Comparison of ENCODE assay signal across 17 cellular contexts in the genomic region with DNA sequence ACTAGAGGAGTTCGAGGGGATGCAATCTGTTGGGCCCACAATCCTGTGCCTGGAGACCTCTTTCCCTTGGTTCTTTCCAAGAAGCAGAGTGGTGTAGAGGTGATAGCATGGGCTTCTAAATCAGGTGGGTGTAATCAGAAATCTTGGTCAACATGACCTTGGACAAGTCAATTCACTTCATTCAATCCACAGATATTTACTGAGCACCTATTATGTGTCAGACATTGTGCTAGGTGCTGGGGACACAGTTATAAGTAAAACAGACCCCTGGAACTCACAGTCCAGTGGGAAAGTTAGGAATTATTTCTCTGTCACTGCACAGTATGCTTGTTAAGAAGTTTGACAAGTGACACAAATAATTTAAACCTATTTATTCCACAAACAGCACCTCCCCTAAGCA. TPM values are rescaled to one million over a fixed set of nuclear protein-coding genes. Genes with fewer than 3 reads are reported as not detected.
DNase-seq lines count a peak whose midpoint lies in the region; ATAC-seq and TF ChIP-seq lines count a peak whose summit lies in the region.
"Had no signal": no experiment of that assay in that cellular context is flagged by ENCODE, and none has a peak within 500 bp of the region (broad histone marks: within the 10 kb centered on the region; RNA-seq: fewer than 3 reads in every experiment).

No MANE protein-coding gene starts in this region.

- no peaks in the 10 kb centered on the region for H3K36me3 Mint-ChIP-seq in CD4-positive, alpha-beta T cell (ENCODE audit: low read depth)
- H3K36me3 Mint-ChIP-seq in activated CD8-positive, alpha-beta T cell treated with anti-CD3 and anti-CD28 coated beads for 36 hours (ENCODE audit: low read depth): peaks cover 11% of the 10 kb centered on the region

- DNase-seq in CD4-positive, alpha-beta T cell: no peak
- no peak for DNase-seq in activated CD8-positive, alpha-beta T cell treated with anti-CD3 and anti-CD28 coated beads for 36 hours
- DNase-seq in erythroblast (lab: John Stamatoyannopoulos, UW): peak; percentile 44 to 66
- DNase-seq in NCI-H128 (lab: John Stamatoyannopoulos, UW; ENCODE audit: unreplicated experiment): no peak
- no peak for DNase-seq in kidney tubule cell (ENCODE audit: low spot score)
- no peak for DNase-seq in SKM-1 (lab: John Stamatoyannopoulos, UW; ENCODE audit: unreplicated experiment)
- DNase-seq in NCI-H2227 (lab: John Stamatoyannopoulos, UW; ENCODE audit: unreplicated experiment): no peak
- DNase-seq: DMS79, NCI-H2029 treated with DMSO at 0.1 percent for 48 hours, NCI-H69, trophoblast cell had no signal

- peaks cover 9% of the 10 kb centered on the region for H4K20me1 ChIP-seq in BLaER1

- POLR2A ChIA-PET in CD4-positive, alpha-beta T cell (lab: Charles Lee): interaction anchor here (0.7 to 2.5 kb wide), 6 partner anchors 11 to 85 kb away, joined by 3 to 19 read pairs (median 3); a partner anchor contains a TSS
- POLR2A ChIA-PET in activated CD8-positive, alpha-beta T cell treated with anti-CD3 and anti-CD28 coated beads for 36 hours (lab: Charles Lee): interaction anchor here (1.0 to 1.9 kb wide), 4 partner anchors 10 to 27 kb away, joined by 3 to 11 read pairs (median 3); a partner anchor contains a TSS

- H3K27me3 Mint-ChIP-seq in CD4-positive, alpha-beta T cell: no peaks in the 10 kb centered on the region
- H3K27me3 Mint-ChIP-seq in activated CD8-positive, alpha-beta T cell treated with anti-CD3 and anti-CD28 coated beads for 36 hours: no peaks in the 10 kb centered on the region
- H3K27me3 Mint-ChIP-seq: B cell had no signal

- H3K9me3 Mint-ChIP-seq in CD4-positive, alpha-beta T cell: no peaks in the 10 kb centered on the region
- no peaks in the 10 kb centered on the region for H3K9me3 Mint-ChIP-seq in activated CD8-positive, alpha-beta T cell treated with anti-CD3 and anti-CD28 coated beads for 36 hours

- 0 out of 2 replicates have a peak overlapping the region, but pooled peaks have one; percentile 71 for H3K9ac ChIP-seq in BLaER1

- TF ChIP-seq POLR2A in erythroblast (IDR thresholded peaks at IDR 0.05; ENCODE audit: low read length): no peak

- no peaks in the 10 kb centered on the region for H3K36me3 ChIP-seq in BLaER1

- H3K4me3 Mint-ChIP-seq in CD4-positive, alpha-beta T cell: no peak overlapping the region
- H3K4me3 Mint-ChIP-seq in activated CD8-positive, alpha-beta T cell treated with anti-CD3 and anti-CD28 coated beads for 36 hours: no peak overlapping the region
- H3K4me3 Mint-ChIP-seq: B cell had no signal

- TF ChIP-seq CTCF in CD4-positive, alpha-beta T cell (IDR thresholded peaks at IDR 0.05): no peak
- no peak for TF ChIP-seq CTCF in activated CD8-positive, alpha-beta T cell treated with anti-CD3 and anti-CD28 coated beads for 36 hours (IDR thresholded peaks at IDR 0.05)

- no peak overlapping the region for H3K4me3 ChIP-seq in BLaER1
- H3K4me3 ChIP-seq: SK-N-MC, skin epidermis had no signal

- H3K4me2 ChIP-seq in BLaER1: peak overlapping the region; percentile 79

- H3K9me3 ChIP-seq in BLaER1: no peaks in the 10 kb centered on the region
- no peaks in the 10 kb centered on the region for H3K9me3 ChIP-seq in CD4-positive, alpha-beta T cell (ENCODE audit: control insufficient read depth, low read length)

- H3K27ac ChIP-seq in BLaER1: peak overlapping the region; percentile 85
- no peak overlapping the region for H3K27ac ChIP-seq in CD4-positive, alpha-beta T cell (ENCODE audit: low read depth, low read length)
- H3K27ac ChIP-seq: SK-N-MC had no signal

- intact Hi-C loops in CD4-positive, alpha-beta T cell (cut with DNase I, micrococcal nuclease): loop anchor here in 1 of 2 experiments (5.0 to 10.0 kb wide), 2 partner anchors 305 to 423 kb away; a partner anchor contains a TSS
- intact Hi-C loops in activated CD8-positive, alpha-beta T cell treated with anti-CD3 and anti-CD28 coated beads for 36 hours (cut with micrococcal nuclease): loop anchor here (5.0 kb wide), 1 partner anchor 43 kb away; a partner anchor contains a TSS

- peaks cover 42% of the 10 kb centered on the region for H3K4me1 Mint-ChIP-seq in CD4-positive, alpha-beta T cell (ENCODE audit: low read depth)
- peaks cover 50% of the 10 kb centered on the region for H3K4me1 Mint-ChIP-seq in activated CD8-positive, alpha-beta T cell treated with anti-CD3 and anti-CD28 coated beads for 36 hours (ENCODE audit: low read depth)

- H3K27ac Mint-ChIP-seq in CD4-positive, alpha-beta T cell: peak overlapping the region; percentile 82
- peak overlapping the region; percentile 85 for H3K27ac Mint-ChIP-seq in activated CD8-positive, alpha-beta T cell treated with anti-CD3 and anti-CD28 coated beads for 36 hours

- no peak for ATAC-seq in CD4-positive, alpha-beta T cell (ENCODE audit: poor library complexity)
- no peak for ATAC-seq in activated CD8-positive, alpha-beta T cell treated with anti-CD3 and anti-CD28 coated beads for 36 hours

- peaks cover 90% of the 10 kb centered on the region for H3K4me1 ChIP-seq in BLaER1

- no peaks in the 10 kb centered on the region for H3K27me3 ChIP-seq in BLaER1
- no peaks in the 10 kb centered on the region for H3K27me3 ChIP-seq in CD4-positive, alpha-beta T cell (ENCODE audit: control insufficient read depth, insufficient read depth, low read length)

- CTCF ChIA-PET in CD4-positive, alpha-beta T cell (lab: Charles Lee): interaction anchor here (1.5 to 1.8 kb wide), 2 partner anchors 22 to 43 kb away, joined by 6 to 7 read pairs; no protein-coding TSS in a partner anchor
- CTCF ChIA-PET in activated CD8-positive, alpha-beta T cell treated with anti-CD3 and anti-CD28 coated beads for 36 hours (lab: Charles Lee): interaction anchor here (1.1 to 1.8 kb wide), 3 partner anchors 10 to 25 kb away, joined by 4 read pairs; no protein-coding TSS in a partner anchor

RNA-seq across cellular contexts. Expression of a gene that starts 3.3 kb away (rescaled TPM):
- total RNA-seq in CD4-positive, alpha-beta T cell: 1 to 10 TPM; 1.2 to 1.6 TPM
- 10 to 100 TPM; 71.2 to 72.0 TPM for total RNA-seq in activated CD8-positive, alpha-beta T cell treated with anti-CD3 and anti-CD28 coated beads for 36 hours

RNA-seq across cellular contexts. Expression of a gene that starts 15.3 kb away (rescaled TPM):
- total RNA-seq in CD4-positive, alpha-beta T cell: 1 to 10 TPM; 8.7 to 9.2 TPM
- total RNA-seq in activated CD8-positive, alpha-beta T cell treated with anti-CD3 and anti-CD28 coated beads for 36 hours: 10 to 100 TPM; 13.7 to 16.0 TPM

RNA-seq across cellular contexts. Expression of a gene that starts 22.8 kb away (rescaled TPM):
- total RNA-seq in CD4-positive, alpha-beta T cell: under 1 TPM; 0.28 to 0.55 TPM
- total RNA-seq in activated CD8-positive, alpha-beta T cell treated with anti-CD3 and anti-CD28 coated beads for 36 hours: 1 to 10 TPM; 2.4 TPM

RNA-seq across cellular contexts. Expression of a gene that starts 27.4 kb away (rescaled TPM):
- under 1 TPM; 0.17 to 0.19 TPM for total RNA-seq in CD4-positive, alpha-beta T cell
- total RNA-seq in activated CD8-positive, alpha-beta T cell treated with anti-CD3 and anti-CD28 coated beads for 36 hours: under 1 TPM; 0.29 to 0.36 TPM
- total RNA-seq: liver, posterior vena cava had no signal

RNA-seq across cellular contexts. Expression of a gene that starts 30.6 kb away (rescaled TPM):
- total RNA-seq in CD4-positive, alpha-beta T cell: 1 to 10 TPM; 3.6 to 4.1 TPM
- total RNA-seq in activated CD8-positive, alpha-beta T cell treated with anti-CD3 and anti-CD28 coated beads for 36 hours: 1 to 10 TPM; 6.9 to 7.3 TPM

Comparison
In these comparisons a context has a peak if more than half of its experiments do, and no peak if none do; other contexts are left out.
1. DNase-seq: peak in erythroblast (2 of 2); none in CD4-positive, alpha-beta T cell (0 of 10), activated CD8-positive, alpha-beta T cell treated with anti-CD3 and anti-CD28 coated beads for 36 hours (single experiment), NCI-H128 (single experiment), kidney tubule cell (single experiment), SKM-1 (single experiment) and NCI-H2227 (single experiment).
2. RNA of a gene that starts 3.3 kb away (total RNA-seq): 71.2 to 72.0 TPM in activated CD8-positive, alpha-beta T cell treated with anti-CD3 and anti-CD28 coated beads for 36 hours; 1.2 to 1.6 TPM in CD4-positive, alpha-beta T cell; every median in the first group is over 10 times any median in the second.